8 cellular contexts compared by ENCODE assay signal in the genomic region with DNA sequence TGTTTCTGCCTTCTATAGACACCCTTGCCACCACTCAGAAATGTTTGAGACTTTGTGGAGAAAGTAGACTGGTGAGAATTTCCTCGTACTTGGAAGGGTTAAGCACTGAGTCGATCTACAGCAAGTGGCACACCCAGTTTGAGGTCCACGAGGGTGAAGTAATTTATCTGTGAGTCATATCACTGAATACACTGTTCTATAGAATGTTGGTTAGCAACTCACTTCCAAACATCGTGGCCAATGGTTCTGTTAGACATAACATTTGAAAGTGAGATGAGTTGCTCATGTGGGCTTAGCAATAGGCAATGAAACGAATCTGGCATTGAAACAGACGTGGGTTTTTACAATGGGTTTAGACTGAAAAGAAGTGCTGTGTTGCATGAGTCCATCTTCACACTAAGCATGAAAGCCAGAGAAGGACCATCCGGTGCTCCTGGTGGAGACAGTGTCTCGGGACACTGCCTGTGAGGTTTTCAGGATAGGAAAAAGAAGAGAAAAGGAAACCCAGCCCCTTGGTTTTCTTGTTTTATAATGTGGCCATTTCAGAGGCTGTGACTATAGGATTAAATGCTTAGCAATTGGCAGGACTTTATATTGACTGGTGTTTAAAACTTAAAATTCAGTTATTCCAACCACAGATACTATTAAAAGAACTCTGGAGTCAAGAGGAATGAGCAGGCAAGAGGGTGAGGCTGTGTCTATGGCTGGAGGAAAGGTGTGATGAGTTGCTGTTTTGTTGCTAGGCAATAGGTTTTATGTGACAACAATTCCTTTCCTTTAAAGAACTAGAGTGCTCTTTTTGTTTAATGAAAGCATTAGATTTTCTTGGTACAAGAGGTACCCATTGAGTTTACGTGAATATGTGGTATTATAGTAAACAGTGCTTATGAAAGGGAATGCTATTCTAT. TPM values are rescaled to one million over a fixed set of nuclear protein-coding genes. Genes with fewer than 3 reads are reported as not detected.
DNase-seq lines count a peak whose midpoint lies in the region; ATAC-seq and TF ChIP-seq lines count a peak whose summit lies in the region.

No MANE protein-coding gene starts in this region.

- H3K27me3 Mint-ChIP-seq in activated naive CD8-positive, alpha-beta T cell: no peaks in the 10 kb centered on the region
- H3K27me3 Mint-ChIP-seq in immature natural killer cell (ENCODE audit: low read depth in 3 of 3): peaks cover 6 to 9% (median 9%) of the 10 kb centered on the region in 3 donors

- no peak for TF ChIP-seq POLR2A in uterus (IDR thresholded peaks at IDR 0.05)

- no peaks in the 10 kb centered on the region for H3K36me3 ChIP-seq in uterus

- DNase-seq in activated gamma-delta T cell treated with Interleukin-2 at 50 U/mL for 16 hours: peak; percentile 58
- no peak for DNase-seq in activated gamma-delta T cell (lab: John Stamatoyannopoulos, UW)
- DNase-seq in SIG-M5 (lab: John Stamatoyannopoulos, UW): peak; percentile 21
- DNase-seq in immature natural killer cell: peak; percentile 74 to 84 (median 80)
- DNase-seq in stimulated activated CD4-positive, alpha-beta T cell treated with anti-CD3 and anti-CD28 coated beads, TNF-alpha, amount 100 ng/mL, for 48 hours (ENCODE audit: low read depth in 3 of 3): peak; percentile 29 to 40 (median 32)
- DNase-seq in uterus: no peak

- H3K9me3 Mint-ChIP-seq in activated naive CD8-positive, alpha-beta T cell (ENCODE audit: low read depth): no peaks in the 10 kb centered on the region
- no peaks in the 10 kb centered on the region for H3K9me3 Mint-ChIP-seq in immature natural killer cell

- no peak overlapping the region for H3K4me3 ChIP-seq in uterus

- ATAC-seq in GM18868 (IDR thresholded peaks at IDR 0.05; ENCODE audit: unreplicated experiment): no peak

- no peaks in the 10 kb centered on the region for H3K27me3 ChIP-seq in uterus

- intact Hi-C loops in uterus (cut with DNase I; ENCODE audit: low total_unique reads): no loop called here

- no peaks in the 10 kb centered on the region for H3K4me1 ChIP-seq in uterus

- no peaks in the 10 kb centered on the region for H3K36me3 Mint-ChIP-seq in activated naive CD8-positive, alpha-beta T cell
- H3K36me3 Mint-ChIP-seq in immature natural killer cell: no peaks in the 10 kb centered on the region

- peak overlapping the region; percentile 72 for H3K4me3 Mint-ChIP-seq in activated naive CD8-positive, alpha-beta T cell
- H3K4me3 Mint-ChIP-seq in immature natural killer cell: peak overlapping the region; percentile 58 to 78 (median 67)

- H3K27ac ChIP-seq in uterus: no peak overlapping the region

- H3K27ac Mint-ChIP-seq in activated naive CD8-positive, alpha-beta T cell: peak overlapping the region; percentile 93
- peak overlapping the region in 5 of 6 donors; percentile 96 to 99 (median 98) for H3K27ac Mint-ChIP-seq in immature natural killer cell

- H3K9me3 ChIP-seq in uterus: no peaks in the 10 kb centered on the region

- no peak for TF ChIP-seq CTCF in uterus (IDR thresholded peaks at IDR 0.05)

- H3K4me1 Mint-ChIP-seq in activated naive CD8-positive, alpha-beta T cell (ENCODE audit: low read depth): peaks cover 30% of the 10 kb centered on the region
- H3K4me1 Mint-ChIP-seq in immature natural killer cell: peaks cover 36 to 39% of the 10 kb centered on the region in 2 donors

RNA-seq across cellular contexts. Expression of gene EZR, which starts 31.0 kb away (rescaled TPM):
- polyA plus RNA-seq in immature natural killer cell: 100 to 1,000 TPM; 129 to 153 (median 139) TPM
- 10 to 100 TPM; 27.4 to 94.0 (median 59.3) TPM for total RNA-seq in uterus

Comparison
In these comparisons a context has a peak if more than half of its experiments do, and no peak if none do; other contexts are left out.
1. DNase-seq: peak in activated gamma-delta T cell treated with Interleukin-2 at 50 U/mL for 16 hours (single experiment), SIG-M5 (single experiment), immature natural killer cell (3 of 3) and stimulated activated CD4-positive, alpha-beta T cell treated with anti-CD3 and anti-CD28 coated beads, TNF-alpha, amount 100 ng/mL, for 48 hours (3 of 3); none in activated gamma-delta T cell (single experiment) and uterus (0 of 2).